In genomic region chr4:77226939-77227705, GRCh38 we compare ENCODE assay signal across 21 cellular contexts.
"Had no signal": no experiment of that assay in that cellular context is flagged by ENCODE, and none has a peak within 500 bp of the region (broad histone marks: within the 10 kb centered on the region; RNA-seq: fewer than 3 reads in every experiment).

No MANE protein-coding gene starts in this region.

- DNase-seq: cortex of kidney; dorsolateral prefrontal cortex; effector CD8-positive, alpha-beta T cell; heart left ventricle; hippocampal formation; left colon; left ventricle myocardium superior; mesenchymal stem cell; midbrain; posterior cingulate gyrus; right cardiac atrium; small intestine; stimulated activated CD4-positive, alpha-beta T cell treated with anti-CD3 and anti-CD28 coated beads, Interleukin-12 subunit alpha, Interleukin-12 subunit beta, amount 100 ng/mL, for 4 hours; stimulated activated naive CD4-positive, alpha-beta T cell; stomach; substantia nigra; transverse colon had no signal

- ATAC-seq: heart left ventricle; left colon; left ventricle myocardium superior; natural killer cell treated with Interleukin-12 subunit alpha and Interleukin-12 subunit beta and Interleukin-15 and Interleukin-18, amount 100 ng/mL, for 72 hours; right cardiac atrium had no signal

- H3K4me1 ChIP-seq: stomach, transverse colon had no signal

- H3K9me3 Mint-ChIP-seq: natural killer cell treated with Interleukin-12 subunit alpha and Interleukin-12 subunit beta and Interleukin-15 and Interleukin-18, amount 100 ng/mL, for 72 hours had no signal

- H3K4me3 ChIP-seq: dorsolateral prefrontal cortex, heart left ventricle, lung, stomach, thoracic aorta, transverse colon had no signal

- H3K9me3 ChIP-seq: transverse colon had no signal

- H3K4me3 Mint-ChIP-seq: natural killer cell treated with Interleukin-12 subunit alpha and Interleukin-12 subunit beta and Interleukin-15 and Interleukin-18, amount 100 ng/mL, for 72 hours had no signal

- FAIRE-seq: frontal cortex, small intestine had no signal

- H3K27me3 ChIP-seq: dorsolateral prefrontal cortex, heart left ventricle, transverse colon had no signal

- H3K36me3 ChIP-seq: heart left ventricle, stomach, thoracic aorta, transverse colon had no signal

- H3K27ac Mint-ChIP-seq: natural killer cell treated with Interleukin-12 subunit alpha and Interleukin-12 subunit beta and Interleukin-15 and Interleukin-18, amount 100 ng/mL, for 72 hours had no signal

- H3K36me3 Mint-ChIP-seq: natural killer cell treated with Interleukin-12 subunit alpha and Interleukin-12 subunit beta and Interleukin-15 and Interleukin-18, amount 100 ng/mL, for 72 hours had no signal

- H3K27ac ChIP-seq: dorsolateral prefrontal cortex, heart left ventricle, stomach, thoracic aorta, transverse colon had no signal
